In genomic region chr13:59391696-59392095, GRCh38 we compare ENCODE assay signal across 8 cellular contexts.
DNase-seq lines count a peak whose midpoint lies in the region; ATAC-seq, FAIRE-seq and TF ChIP-seq lines count a peak whose summit lies in the region.

No MANE protein-coding gene starts in this region.

- DNase-seq in MG63 (peak; percentile 20), SJSA1 (ENCODE audit: low read depth in 1 of 2, low spot score in 2 of 2) (peak; percentile 40 to 55), astrocyte (ENCODE audit: low read depth) (peak; percentile 36), hepatocyte (ENCODE audit: low spot score) (peak; percentile 85)
- peak; percentile 5 for DNase-seq in stimulated activated CD4-positive, alpha-beta T cell treated with anti-CD3 and anti-CD28 coated beads, Interleukin-12 subunit alpha, Interleukin-12 subunit beta, amount 100 ng/mL, for 4 hours

- H3K4me1 Mint-ChIP-seq in astrocyte (ENCODE audit: low read depth, unreplicated experiment): no peaks in the 10 kb centered on the region

- H3K36me3 ChIP-seq in MG63: no peaks in the 10 kb centered on the region
- no peaks in the 10 kb centered on the region for H3K36me3 ChIP-seq in SJSA1
- H3K36me3 ChIP-seq in astrocyte (ENCODE audit: insufficient read depth, low read length): no peaks in the 10 kb centered on the region
- H3K36me3 ChIP-seq in hepatocyte (replicated peaks; ENCODE audit: insufficient read depth, low read depth): no peaks in the 10 kb centered on the region

- H3K36me3 Mint-ChIP-seq in astrocyte (ENCODE audit: low read depth, unreplicated experiment): no peaks in the 10 kb centered on the region

- no peaks in the 10 kb centered on the region for H3K27me3 Mint-ChIP-seq in astrocyte (ENCODE audit: low read depth, unreplicated experiment)

- H3K27ac Mint-ChIP-seq in astrocyte (ENCODE audit: unreplicated experiment): no peak overlapping the region

- no peaks in the 10 kb centered on the region for H3K9me3 Mint-ChIP-seq in astrocyte (ENCODE audit: unreplicated experiment)

- H3K9me2 ChIP-seq in hepatocyte (replicated peaks; ENCODE audit: insufficient read depth): no peaks in the 10 kb centered on the region

- H3K27ac ChIP-seq in 22Rv1 (no peak overlapping the region), SJSA1 (no peak overlapping the region), astrocyte (ENCODE audit: low read depth, low read length) (no peak overlapping the region), hepatocyte (no peak overlapping the region)

- H3K27me3 ChIP-seq in MG63 (no peaks in the 10 kb centered on the region; the same call in 1 of the 2 replicates), SJSA1 (replicated peaks) (no peaks in the 10 kb centered on the region), astrocyte (ENCODE audit: insufficient read depth, low read length) (no peaks in the 10 kb centered on the region), hepatocyte (no peaks in the 10 kb centered on the region)

- H3K79me2 ChIP-seq in astrocyte (ENCODE audit: insufficient read depth, low read length) (no peaks in the 10 kb centered on the region), hepatocyte (no peaks in the 10 kb centered on the region)

- no peak overlapping the region for H3K4me2 ChIP-seq in astrocyte (ENCODE audit: low read length)
- H3K4me2 ChIP-seq in hepatocyte: no peak overlapping the region

- H3K4me3 ChIP-seq in MG63 (no peak overlapping the region), SJSA1 (no peak overlapping the region), astrocyte (ENCODE audit: insufficient read depth, low read depth, low read length) (no peak overlapping the region), hepatocyte (no peak overlapping the region)

- peak; percentile 98 for ATAC-seq in HG02571 (IDR thresholded peaks at IDR 0.05; ENCODE audit: unreplicated experiment)

- 27% methylated on average over 2 of the region's 2 CpGs for WGBS in hepatocyte (ENCODE audit: low lambda C conversion rate, missing lambda C conversion rate)

- H4K20me1 ChIP-seq in astrocyte (ENCODE audit: insufficient read depth, low read length) (no peaks in the 10 kb centered on the region), hepatocyte (ENCODE audit: insufficient read depth, poor library complexity, severe bottlenecking) (no peaks in the 10 kb centered on the region)

- FAIRE-seq in astrocyte (lab: Jason Lieb, UNC): peak; percentile 88

- no peak overlapping the region for H3K4me3 Mint-ChIP-seq in astrocyte (ENCODE audit: unreplicated experiment)

- no peaks in the 10 kb centered on the region for H3K9me3 ChIP-seq in MG63
- H3K9me3 ChIP-seq in SJSA1 (replicated peaks): no peaks in the 10 kb centered on the region
- no peaks in the 10 kb centered on the region for H3K9me3 ChIP-seq in astrocyte (ENCODE audit: insufficient read depth, low read depth, low read length)
- H3K9me3 ChIP-seq in hepatocyte (ENCODE audit: low read depth): no peaks in the 10 kb centered on the region

- H3K9ac ChIP-seq in astrocyte (ENCODE audit: low read length): no peak overlapping the region

- H3K4me1 ChIP-seq in SJSA1 (replicated peaks) (no peaks in the 10 kb centered on the region), astrocyte (ENCODE audit: insufficient read depth, low read length) (no peaks in the 10 kb centered on the region), hepatocyte (ENCODE audit: insufficient read depth) (no peaks in the 10 kb centered on the region)

- H2AFZ ChIP-seq in astrocyte (ENCODE audit: low read depth, low read length) (peak overlapping the region; percentile 35), hepatocyte (peak overlapping the region; percentile 75)

- peak; percentile 92 for TF ChIP-seq CTCF in 22Rv1 (IDR thresholded peaks at IDR 0.05)
- peak; percentile 86 for TF ChIP-seq CTCF in GM12872 (IDR thresholded peaks at IDR 0.05; ENCODE audit: insufficient read depth, low read depth, low read length)
- peak; percentile 93 for TF ChIP-seq CTCF in astrocyte (IDR thresholded peaks at IDR 0.05; ENCODE audit: insufficient read depth, low read depth, low read length)
- TF ChIP-seq CTCF in hepatocyte (IDR thresholded peaks at IDR 0.05; ENCODE audit: poor library complexity): peak; percentile 80

Comparison
In these comparisons a context has a peak if more than half of its experiments do, and no peak if none do; other contexts are left out.
1. DNase-seq: peak in every context shown above with its lines; median percentile 85 in hepatocyte; 48 in SJSA1; 36 in astrocyte; 20 in MG63; 5 in stimulated activated CD4-positive, alpha-beta T cell treated with anti-CD3 and anti-CD28 coated beads, Interleukin-12 subunit alpha, Interleukin-12 subunit beta, amount 100 ng/mL, for 4 hours.